8 cellular contexts compared by ENCODE assay signal in the genomic region with DNA sequence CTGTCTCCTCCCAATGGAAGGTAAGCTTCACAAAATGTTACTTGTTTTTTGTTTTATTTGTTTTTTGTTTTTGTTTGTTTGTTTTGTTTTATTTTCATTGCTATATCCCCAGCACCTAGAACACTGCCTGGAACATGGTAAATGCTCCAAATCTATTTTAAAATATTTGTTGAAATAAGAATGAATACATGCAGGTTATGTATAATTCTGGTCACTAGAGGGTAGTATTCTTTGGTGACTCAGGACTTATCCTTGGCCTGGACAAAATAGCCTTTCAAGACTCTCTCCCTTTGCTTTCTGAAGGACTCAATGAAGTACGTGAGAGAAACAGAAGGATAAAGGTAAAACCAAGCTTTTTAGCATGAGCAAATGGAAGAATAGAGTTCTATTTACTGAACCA.
DNase-seq lines count a peak whose midpoint lies in the region; ATAC-seq, FAIRE-seq and TF ChIP-seq lines count a peak whose summit lies in the region.

No MANE protein-coding gene starts in this region.

- no peaks in the 10 kb centered on the region for H3K79me2 ChIP-seq in parathyroid adenoma

- H3K4me2 ChIP-seq in parathyroid adenoma (ENCODE audit: low read length), result no peak overlapping the region

- FAIRE-seq in G401.6 (lab: Jason Lieb, UNC), result peak; percentile 75
- peak; percentile 88 for FAIRE-seq in RCC 7860 (lab: Jason Lieb, UNC)

- H3K4me1 ChIP-seq in parathyroid adenoma, result peaks cover 16% of the 10 kb centered on the region

- H2AFZ ChIP-seq in parathyroid adenoma, result peak overlapping the region; percentile 45

- H3K4me3 ChIP-seq in fibroblast of mammary gland (ENCODE audit: control insufficient read depth, low read depth, low read length) (no peak overlapping the region), parathyroid adenoma (ENCODE audit: low read depth, low read length) (no peak overlapping the region)

- no peak overlapping the region for H3K9ac ChIP-seq in parathyroid adenoma

- ATAC-seq in HG03108 (IDR thresholded peaks at IDR 0.05; ENCODE audit: unreplicated experiment) (no peak), GM18502 (IDR thresholded peaks at IDR 0.05; ENCODE audit: poor library complexity, unreplicated experiment) (no peak), HG03439 (IDR thresholded peaks at IDR 0.05; ENCODE audit: unreplicated experiment) (no peak)

- H3K27me3 ChIP-seq in parathyroid adenoma (ENCODE audit: control insufficient read depth, insufficient read depth, low read length), result no peaks in the 10 kb centered on the region

- peak; percentile 63 for TF ChIP-seq CTCF in fibroblast of mammary gland (conservative IDR thresholded peaks at IDR 0.05; ENCODE audit: control insufficient read depth, insufficient read depth, low read depth, low read length)
- peak; percentile 64 for TF ChIP-seq CTCF in parathyroid adenoma (IDR thresholded peaks at IDR 0.05)

- H3K9me3 ChIP-seq in parathyroid adenoma (ENCODE audit: control insufficient read depth, low read length), result no peaks in the 10 kb centered on the region

- DNase-seq in RCC 7860 (ENCODE audit: low spot score), result peak; percentile 54
- DNase-seq in fibroblast of mammary gland (ENCODE audit: low read depth), result peak; percentile 69
- DNase-seq in NCI-H1092 (lab: John Stamatoyannopoulos, UW), result no peak

- no peak overlapping the region for H3K27ac ChIP-seq in parathyroid adenoma

- no peaks in the 10 kb centered on the region for H3K36me3 ChIP-seq in parathyroid adenoma (ENCODE audit: control insufficient read depth, insufficient read depth, low read length)
